In genomic region chr6:32068867-32069266, GRCh38 we compare ENCODE assay signal across 17 cellular contexts. TPM values are rescaled to one million over a fixed set of nuclear protein-coding genes. Genes with fewer than 3 reads are reported as not detected.
DNase-seq lines count a peak whose midpoint lies in the region; ATAC-seq, FAIRE-seq and TF ChIP-seq lines count a peak whose summit lies in the region.
"Had no signal": no experiment of that assay in that cellular context is flagged by ENCODE, and none has a peak within 500 bp of the region (broad histone marks: within the 10 kb centered on the region; RNA-seq: fewer than 3 reads in every experiment).

No MANE protein-coding gene starts in this region.

- no peak for FAIRE-seq in HepG2 (lab: Jason Lieb, UNC)
- FAIRE-seq: GM12878, HTR-8/SVneo had no signal

- H3K4me1 ChIP-seq in HepG2 (ENCODE audit: insufficient read depth, low read length) (no peaks in the 10 kb centered on the region), right lobe of liver (no peaks in the 10 kb centered on the region)
- H3K4me1 ChIP-seq: BLaER1 had no signal

- TF ChIP-seq POLR2A in HepG2 (IDR thresholded peaks at IDR 0.05; ENCODE audit: insufficient read depth in 1 of 2, low read depth in 2 of 2, low read length in 2 of 2) (no peak), right lobe of liver (IDR thresholded peaks at IDR 0.05) (no peak)

- TF ChIP-seq EP300 in HepG2 (IDR thresholded peaks at IDR 0.05; ENCODE audit: low read depth in 2 of 2, low read length in 2 of 2): no peak
- no peak for TF ChIP-seq EP300 in HepG2 (CRISPR knock-in tag; IDR thresholded peaks at IDR 0.05; ENCODE audit: borderline replicate concordance)

- no peak overlapping the region for H3K4me3 Mint-ChIP-seq in neural crest cell
- H3K4me3 Mint-ChIP-seq: CD14-positive monocyte; CD4-positive, alpha-beta memory T cell; HFFc6; IgD-negative memory B cell had no signal

- no peaks in the 10 kb centered on the region for H3K36me3 Mint-ChIP-seq in neural crest cell (ENCODE audit: low read depth)
- H3K36me3 Mint-ChIP-seq: CD14-positive monocyte; CD4-positive, alpha-beta memory T cell had no signal

- H3K4me3 ChIP-seq in HepG2 (replicated peaks in 1 of 3; ENCODE audit: insufficient read depth in 1 of 3, low read depth in 2 of 3, low read length in 3 of 3) (no peak overlapping the region), right lobe of liver (no peak overlapping the region)
- H3K4me3 ChIP-seq: BLaER1, GM12878 had no signal

- H3K36me3 ChIP-seq in HepG2 (replicated peaks in 1 of 2; ENCODE audit: control insufficient read depth in 1 of 2, insufficient read depth in 2 of 2, low read length in 2 of 2) (no peaks in the 10 kb centered on the region), right lobe of liver (no peaks in the 10 kb centered on the region)
- H3K36me3 ChIP-seq: BLaER1 had no signal

- H3K27me3 Mint-ChIP-seq in neural crest cell (ENCODE audit: low read depth): no peaks in the 10 kb centered on the region
- H3K27me3 Mint-ChIP-seq: CD4-positive, alpha-beta memory T cell had no signal

- 0 out of 2 replicates have a peak, but pooled peaks cover 4% of the 10 kb centered on the region for H4K20me1 ChIP-seq in HepG2 (ENCODE audit: insufficient read depth, low read length)
- H4K20me1 ChIP-seq: BLaER1 had no signal

- H3K27me3 ChIP-seq in HepG2 (ENCODE audit: control insufficient read depth in 1 of 2, insufficient read depth in 2 of 2, low read length in 2 of 2) (peaks cover 23 to 80% of the 10 kb centered on the region in 2 experiments), right lobe of liver (no peaks in the 10 kb centered on the region)
- H3K27me3 ChIP-seq: BLaER1 had no signal

- no peak overlapping the region for H3K4me2 ChIP-seq in HepG2 (ENCODE audit: low read depth, low read length)
- H3K4me2 ChIP-seq: BLaER1 had no signal

- POLR2A ChIA-PET in HepG2 (lab: Yijun Ruan, JAX): no interaction called here

- H3K9me3 ChIP-seq in HepG2 (ENCODE audit: low read length) (no peaks in the 10 kb centered on the region), right lobe of liver (no peaks in the 10 kb centered on the region)
- H3K9me3 ChIP-seq: BLaER1 had no signal

- no peak overlapping the region for H3K27ac ChIP-seq in HepG2 (ENCODE audit: extremely low read length, insufficient read depth, low read length)
- no peak overlapping the region for H3K27ac ChIP-seq in right lobe of liver
- H3K27ac ChIP-seq: BLaER1 had no signal

- no peaks in the 10 kb centered on the region for H3K79me2 ChIP-seq in HepG2 (ENCODE audit: insufficient read depth, low read length)

- H3K27ac Mint-ChIP-seq in neural crest cell (ENCODE audit: unreplicated experiment): peak overlapping the region; percentile 71
- H3K27ac Mint-ChIP-seq: CD14-positive monocyte; CD4-positive, alpha-beta memory T cell; HFFc6; IgD-negative memory B cell had no signal

- no peak for TF ChIP-seq RAD21 in HepG2 (CRISPR knock-in tag; IDR thresholded peaks at IDR 0.05)

- intact Hi-C loops in HepG2 (cut with micrococcal nuclease; ENCODE audit: unreplicated experiment): no loop called here
- intact Hi-C loops in right lobe of liver (cut with DNase I): no loop called here

- no TSS peak for BruUV-seq in HepG2 (replicated peaks; lab: Mats Ljungman, UMichigan)

- CTCF ChIA-PET in HepG2 (lab: Yijun Ruan, JAX; ENCODE audit: low intra/inter-chr PET ratio, low total read pairs): no interaction called here

- no peak overlapping the region for H3K9ac ChIP-seq in HepG2 (ENCODE audit: insufficient read depth, low read depth, low read length)
- H3K9ac ChIP-seq: BLaER1 had no signal

- H2AFZ ChIP-seq in HepG2 (ENCODE audit: low read length): no peak overlapping the region

- in situ Hi-C loops in HepG2 (cut with HindIII; ENCODE audit: extremely low pct_ligation_motif_present, low pct_unique_long_range_greater_than_20kb): no loop called here
- in situ Hi-C loops in G401 (cut with HindIII; ENCODE audit: low sequenced_read_pairs): no loop called here

- no peak for DNase-seq in HepG2 (ENCODE audit: low spot score)
- DNase-seq in right lobe of liver: no peak
- no peak for DNase-seq in neural crest cell (ENCODE audit: low read depth, low spot score)
- DNase-seq in NCI-H524 treated with DMSO at 0.1 percent for 48 hours (lab: John Stamatoyannopoulos, UW): no peak
- DNase-seq in G401 (ENCODE audit: low spot score): no peak
- DNase-seq: 8988T; CD4-positive, alpha-beta memory T cell; DMS79 treated with DMSO at 0.1 percent for 48 hours; GOT3; H7; HFFc6 had no signal

- WGBS in HepG2 (ENCODE audit: low lambda C conversion rate): 31% methylated on average over 14 of the region's 14 CpGs
- WGBS in right lobe of liver (ENCODE audit: insufficient coverage, low coverage, low lambda C conversion rate, missing lambda C conversion rate): 74% methylated on average over 11 of the region's 14 CpGs

- H3K4me1 Mint-ChIP-seq in neural crest cell: peaks cover 9% of the 10 kb centered on the region
- H3K4me1 Mint-ChIP-seq: CD14-positive monocyte, IgD-negative memory B cell had no signal

- no peak for TF ChIP-seq CTCF in HepG2 (CRISPR knock-in tag; IDR thresholded peaks at IDR 0.05)
- no peak for TF ChIP-seq CTCF in right lobe of liver (IDR thresholded peaks at IDR 0.05)
- TF ChIP-seq CTCF in neural crest cell (conservative IDR thresholded peaks at IDR 0.05): no peak

- no peaks in the 10 kb centered on the region for H3K9me3 Mint-ChIP-seq in neural crest cell
- H3K9me3 Mint-ChIP-seq: CD14-positive monocyte, HFFc6, IgD-negative memory B cell had no signal

- ATAC-seq in HepG2 (no peak), right lobe of liver (no peak)
- ATAC-seq: GM12878, HCT116 had no signal

RNA-seq across cellular contexts. Expression of gene CYP21A2, which starts 30.7 kb away (rescaled TPM):
- total RNA-seq in HepG2 (2016; rRNA removed; fragmentation: Illumina TruSeq; extraction: Trizol): 0.29 and 1.5 TPM in 2 replicates
- 0.20 and 0.53 TPM in 2 replicates for total RNA-seq in HepG2 (2016; cell fraction: cytosol; rRNA removed; fragmentation: Illumina TruSeq; extraction: Trizol; ENCODE audit: low read depth)
- 0.24 and 1.5 TPM in 2 replicates for total RNA-seq in HepG2 (2016; cell fraction: insoluble cytoplasmic fraction; rRNA removed; fragmentation: Illumina TruSeq; extraction: Trizol)
- 0.59 and 0.69 TPM in 2 replicates for total RNA-seq in HepG2 (2016; cell fraction: membrane; rRNA removed; fragmentation: Illumina TruSeq; extraction: Trizol)
- 4.2 and 4.6 TPM in 2 replicates for total RNA-seq in HepG2 (2016; cell fraction: nucleus; rRNA removed; fragmentation: Illumina TruSeq; extraction: Trizol)
- 6.3 and 8.6 TPM in 2 replicates for polyA plus RNA-seq in HepG2 (2011; rRNA removed)
- 2.4 and 3.0 TPM in 2 replicates for polyA plus RNA-seq in HepG2 (2011; cell fraction: cytosol; rRNA removed)
- 65.6 and 85.1 TPM in 2 replicates for polyA plus RNA-seq in HepG2 (2011; cell fraction: nucleus; rRNA removed)
- polyA plus RNA-seq in HepG2 (2012): 3.3 and 9.9 TPM in 2 replicates
- 0.85 and 0.89 TPM in 2 replicates for polyA plus RNA-seq in HepG2 (2016; cell fraction: cytosol; fragmentation: Illumina TruSeq; extraction: Trizol; ENCODE audit: low read depth)
- polyA plus RNA-seq in HepG2 (2016; cell fraction: insoluble cytoplasmic fraction; fragmentation: Illumina TruSeq; extraction: Trizol; ENCODE audit: low read depth): 0.52 and 0.75 TPM in 2 replicates
- polyA plus RNA-seq in HepG2 (2016; cell fraction: membrane; fragmentation: Illumina TruSeq; extraction: Trizol; ENCODE audit: low read depth): 0.98 and 1.2 TPM in 2 replicates
- polyA plus RNA-seq in HepG2 (2016; cell fraction: nucleus; fragmentation: Illumina TruSeq; extraction: Trizol; ENCODE audit: insufficient read depth, low read depth): 10.5 and 14.3 TPM in 2 replicates
- 0.23 and 9.5 TPM in 2 replicates for polyA minus RNA-seq in HepG2 (2011; rRNA and poly(A)+ RNA removed; ENCODE audit: low replicate concordance)
- 1.7 and 1.8 TPM in 2 replicates for polyA minus RNA-seq in HepG2 (2011; cell fraction: cytosol; rRNA and poly(A)+ RNA removed)
- 27.4 and 31.8 TPM in 2 replicates for polyA minus RNA-seq in HepG2 (2011; cell fraction: nucleus; rRNA and poly(A)+ RNA removed)
- 10 to 100 TPM in 3 of 6 experiments, 1 to 10 TPM in 3; 5.7 to 60.7 (median 14.0) TPM for total RNA-seq in right lobe of liver
- 0.23 TPM in 2 replicates for total RNA-seq in neural crest cell
- not detected in 2 replicates for total RNA-seq in G401 (2014; rRNA removed; shearing (Covaris generic))
- total RNA-seq: H7 had no signal
- polyA plus RNA-seq: CD14-positive monocyte; CD4-positive, alpha-beta memory T cell; IgD-negative memory B cell had no signal

RNA-seq across cellular contexts. Expression of gene TNXB, which starts 40.3 kb away (rescaled TPM):
- total RNA-seq in HepG2 (2016; rRNA removed; fragmentation: Illumina TruSeq; extraction: Trizol): 0.74 and 1.6 TPM in 2 replicates
- 0.20 and 0.35 TPM in 2 replicates for total RNA-seq in HepG2 (2016; cell fraction: cytosol; rRNA removed; fragmentation: Illumina TruSeq; extraction: Trizol; ENCODE audit: low read depth)
- total RNA-seq in HepG2 (2016; cell fraction: insoluble cytoplasmic fraction; rRNA removed; fragmentation: Illumina TruSeq; extraction: Trizol): 0.86 and 1.5 TPM in 2 replicates
- 0.65 and 0.83 TPM in 2 replicates for total RNA-seq in HepG2 (2016; cell fraction: membrane; rRNA removed; fragmentation: Illumina TruSeq; extraction: Trizol)
- total RNA-seq in HepG2 (2016; cell fraction: nucleus; rRNA removed; fragmentation: Illumina TruSeq; extraction: Trizol): 1.9 and 2.9 TPM in 2 replicates
- 2.7 and 2.9 TPM in 2 replicates for polyA plus RNA-seq in HepG2 (2011; rRNA removed)
- polyA plus RNA-seq in HepG2 (2011; cell fraction: cytosol; rRNA removed): 1.8 and 3.0 TPM in 2 replicates
- polyA plus RNA-seq in HepG2 (2011; cell fraction: nucleus; rRNA removed): 11.9 and 13.2 TPM in 2 replicates
- 2.9 and 4.4 TPM in 2 replicates for polyA plus RNA-seq in HepG2 (2012)
- 0.37 and 0.42 TPM in 2 replicates for polyA plus RNA-seq in HepG2 (2016; cell fraction: cytosol; fragmentation: Illumina TruSeq; extraction: Trizol; ENCODE audit: low read depth)
- 0.76 and 1.1 TPM in 2 replicates for polyA plus RNA-seq in HepG2 (2016; cell fraction: insoluble cytoplasmic fraction; fragmentation: Illumina TruSeq; extraction: Trizol; ENCODE audit: low read depth)
- 0.43 and 0.76 TPM in 2 replicates for polyA plus RNA-seq in HepG2 (2016; cell fraction: membrane; fragmentation: Illumina TruSeq; extraction: Trizol; ENCODE audit: low read depth)
- polyA plus RNA-seq in HepG2 (2016; cell fraction: nucleus; fragmentation: Illumina TruSeq; extraction: Trizol; ENCODE audit: insufficient read depth, low read depth): 1.9 and 4.8 TPM in 2 replicates
- 1.8 and 5.9 TPM in 2 replicates for polyA minus RNA-seq in HepG2 (2011; rRNA and poly(A)+ RNA removed; ENCODE audit: low replicate concordance)
- 0.49 and 2.0 TPM in 2 replicates for polyA minus RNA-seq in HepG2 (2011; cell fraction: cytosol; rRNA and poly(A)+ RNA removed)
- polyA minus RNA-seq in HepG2 (2011; cell fraction: nucleus; rRNA and poly(A)+ RNA removed): 6.1 and 7.2 TPM in 2 replicates
- total RNA-seq in right lobe of liver: 10 to 100 TPM in 3 of 6 experiments, 1 to 10 TPM in 3; 7.2 to 28.3 (median 10.3) TPM
- total RNA-seq in neural crest cell: 4.6 and 6.6 TPM in 2 replicates
- total RNA-seq in G401 (2014; rRNA removed; shearing (Covaris generic)): under 0.01 TPM in 1 of 2 replicates, not detected in the other
- polyA plus RNA-seq: CD14-positive monocyte had no signal

RNA-seq across cellular contexts. Expression of gene C4B, which starts 54.3 kb away (rescaled TPM):
- total RNA-seq in HepG2 (2016; rRNA removed; fragmentation: Illumina TruSeq; extraction: Trizol) (67.2 and 167 TPM in 2 replicates), right lobe of liver (1,000 to 10,000 TPM; 1,420 to 2,805 (median 2,265) TPM), neural crest cell (5.3 and 6.7 TPM in 2 replicates)
- 15.2 and 17.8 TPM in 2 replicates for total RNA-seq in HepG2 (2016; cell fraction: cytosol; rRNA removed; fragmentation: Illumina TruSeq; extraction: Trizol; ENCODE audit: low read depth)
- 44.6 and 177 TPM in 2 replicates for total RNA-seq in HepG2 (2016; cell fraction: insoluble cytoplasmic fraction; rRNA removed; fragmentation: Illumina TruSeq; extraction: Trizol)
- 26.9 and 28.9 TPM in 2 replicates for total RNA-seq in HepG2 (2016; cell fraction: membrane; rRNA removed; fragmentation: Illumina TruSeq; extraction: Trizol)
- total RNA-seq in HepG2 (2016; cell fraction: nucleus; rRNA removed; fragmentation: Illumina TruSeq; extraction: Trizol): 179 and 223 TPM in 2 replicates
- polyA plus RNA-seq in HepG2 (2011; rRNA removed): 538 and 944 TPM in 2 replicates
- 514 and 816 TPM in 2 replicates for polyA plus RNA-seq in HepG2 (2011; cell fraction: cytosol; rRNA removed)
- 1,368 and 1,594 TPM in 2 replicates for polyA plus RNA-seq in HepG2 (2011; cell fraction: nucleus; rRNA removed)
- 355 and 757 TPM in 2 replicates for polyA plus RNA-seq in HepG2 (2012)
- 18.7 and 20.5 TPM in 2 replicates for polyA plus RNA-seq in HepG2 (2016; cell fraction: cytosol; fragmentation: Illumina TruSeq; extraction: Trizol; ENCODE audit: low read depth)
- 84.4 and 122 TPM in 2 replicates for polyA plus RNA-seq in HepG2 (2016; cell fraction: insoluble cytoplasmic fraction; fragmentation: Illumina TruSeq; extraction: Trizol; ENCODE audit: low read depth)
- 27.8 and 33.4 TPM in 2 replicates for polyA plus RNA-seq in HepG2 (2016; cell fraction: membrane; fragmentation: Illumina TruSeq; extraction: Trizol; ENCODE audit: low read depth)
- polyA plus RNA-seq in HepG2 (2016; cell fraction: nucleus; fragmentation: Illumina TruSeq; extraction: Trizol; ENCODE audit: insufficient read depth, low read depth): 512 and 561 TPM in 2 replicates
- 2.7 and 435 TPM in 2 replicates for polyA minus RNA-seq in HepG2 (2011; rRNA and poly(A)+ RNA removed; ENCODE audit: low replicate concordance)
- 166 and 248 TPM in 2 replicates for polyA minus RNA-seq in HepG2 (2011; cell fraction: cytosol; rRNA and poly(A)+ RNA removed)
- polyA minus RNA-seq in HepG2 (2011; cell fraction: nucleus; rRNA and poly(A)+ RNA removed): 281 and 393 TPM in 2 replicates
- 0.78 and 0.86 TPM in 2 replicates for total RNA-seq in G401 (2014; rRNA removed; shearing (Covaris generic))
- polyA plus RNA-seq: IgD-negative memory B cell had no signal

RNA-seq across cellular contexts. Expression of gene ATF6B, which starts 59.2 kb away (rescaled TPM):
- total RNA-seq in HepG2 (2016; rRNA removed; fragmentation: Illumina TruSeq; extraction: Trizol) (7.5 and 18.1 TPM in 2 replicates), right lobe of liver (10 to 100 TPM; 15.2 to 35.5 (median 33.2) TPM), neural crest cell (83.6 and 87.1 TPM in 2 replicates)
- total RNA-seq in HepG2 (2016; cell fraction: cytosol; rRNA removed; fragmentation: Illumina TruSeq; extraction: Trizol; ENCODE audit: low read depth): 5.4 and 6.0 TPM in 2 replicates
- total RNA-seq in HepG2 (2016; cell fraction: insoluble cytoplasmic fraction; rRNA removed; fragmentation: Illumina TruSeq; extraction: Trizol): 6.5 and 17.9 TPM in 2 replicates
- total RNA-seq in HepG2 (2016; cell fraction: membrane; rRNA removed; fragmentation: Illumina TruSeq; extraction: Trizol): 4.1 and 4.3 TPM in 2 replicates
- total RNA-seq in HepG2 (2016; cell fraction: nucleus; rRNA removed; fragmentation: Illumina TruSeq; extraction: Trizol): 22.6 and 23.3 TPM in 2 replicates
- 44.0 and 45.8 TPM in 2 replicates for polyA plus RNA-seq in HepG2 (2011; rRNA removed)
- 13.6 and 15.3 TPM in 2 replicates for polyA plus RNA-seq in HepG2 (2011; cell fraction: cytosol; rRNA removed)
- 155 and 167 TPM in 2 replicates for polyA plus RNA-seq in HepG2 (2011; cell fraction: nucleus; rRNA removed)
- polyA plus RNA-seq in HepG2 (2012): 24.1 and 28.4 TPM in 2 replicates
- 2.5 and 3.2 TPM in 2 replicates for polyA plus RNA-seq in HepG2 (2016; cell fraction: cytosol; fragmentation: Illumina TruSeq; extraction: Trizol; ENCODE audit: low read depth)
- 10.4 and 12.2 TPM in 2 replicates for polyA plus RNA-seq in HepG2 (2016; cell fraction: insoluble cytoplasmic fraction; fragmentation: Illumina TruSeq; extraction: Trizol; ENCODE audit: low read depth)
- polyA plus RNA-seq in HepG2 (2016; cell fraction: membrane; fragmentation: Illumina TruSeq; extraction: Trizol; ENCODE audit: low read depth): 3.3 and 4.5 TPM in 2 replicates
- polyA plus RNA-seq in HepG2 (2016; cell fraction: nucleus; fragmentation: Illumina TruSeq; extraction: Trizol; ENCODE audit: insufficient read depth, low read depth): 77.6 and 81.7 TPM in 2 replicates
- polyA minus RNA-seq in HepG2 (2011; rRNA and poly(A)+ RNA removed; ENCODE audit: low replicate concordance): 79.0 and 84.0 TPM in 2 replicates
- 14.2 and 16.6 TPM in 2 replicates for polyA minus RNA-seq in HepG2 (2011; cell fraction: cytosol; rRNA and poly(A)+ RNA removed)
- polyA minus RNA-seq in HepG2 (2011; cell fraction: nucleus; rRNA and poly(A)+ RNA removed): 40.5 and 43.0 TPM in 2 replicates
- 21.1 and 23.1 TPM in 2 replicates for total RNA-seq in G401 (2014; rRNA removed; shearing (Covaris generic))
